ENCODE assay signal across 23 cellular contexts in genomic region chr20:48651271-48651670, GRCh38.
DNase-seq lines count a peak whose midpoint lies in the region; ATAC-seq and TF ChIP-seq lines count a peak whose summit lies in the region.
"Had no signal": no experiment of that assay in that cellular context is flagged by ENCODE, and none has a peak within 500 bp of the region (broad histone marks: within the 10 kb centered on the region; RNA-seq: fewer than 3 reads in every experiment).

No MANE protein-coding gene starts in this region.

- peaks cover 65% of the 10 kb centered on the region for H3K36me3 Mint-ChIP-seq in activated CD4-positive, alpha-beta T cell treated with anti-CD3 and anti-CD28 coated beads, Interleukin-2, amount 10 ng/mL, durations not matched to agents 24 days and 14 days (ENCODE audit: low read depth)
- peaks cover 0 to 11% (median 5%) of the 10 kb centered on the region in 3 experiments; a peak in 5 of 7 replicates for H3K36me3 Mint-ChIP-seq in H9 (ENCODE audit: insufficient read depth in 1 of 3, low read depth in 3 of 3)
- H3K36me3 Mint-ChIP-seq in effector memory CD8-positive, alpha-beta T cell (ENCODE audit: insufficient read depth) = peaks cover 90% of the 10 kb centered on the region
- H3K36me3 Mint-ChIP-seq in stimulated activated effector memory CD8-positive, alpha-beta T cell treated with anti-CD3 and anti-CD28 coated beads, Interleukin-12 subunit alpha, Interleukin-12 subunit beta, amount 100 ng/mL, for 72 hours = peaks cover 100% of the 10 kb centered on the region

- no peak overlapping the region for H2BK12ac ChIP-seq in H9 (ENCODE audit: insufficient read length, low read depth, low read length)

- no peaks in the 10 kb centered on the region for H3K79me2 ChIP-seq in H9 (ENCODE audit: insufficient read depth, low read length)
- no peaks in the 10 kb centered on the region for H3K79me2 ChIP-seq in MM.1S (ENCODE audit: low read length)

- H2AFZ ChIP-seq in H9 (ENCODE audit: low read length) (no peak overlapping the region), MM.1S (ENCODE audit: low read length) (no peak overlapping the region)
- H2AFZ ChIP-seq: GM23338 had no signal

- no peak for TF ChIP-seq CTCF in H9 (conservative IDR thresholded peaks at IDR 0.05)
- no peak for TF ChIP-seq CTCF in MM.1S (IDR thresholded peaks at IDR 0.05; ENCODE audit: low read length)

- intact Hi-C loops in activated CD4-positive, alpha-beta T cell treated with anti-CD3 and anti-CD28 coated beads, Interleukin-2, amount 10 ng/mL, durations not matched to agents 24 days and 14 days (cut with micrococcal nuclease) = no loop called here

- no peak overlapping the region for H3T11ph ChIP-seq in H9 (ENCODE audit: low read length)

- no peaks in the 10 kb centered on the region for H3K79me1 ChIP-seq in H9 (ENCODE audit: insufficient read depth, low read depth, low read length, poor library complexity, severe bottlenecking)

- H4K20me1 ChIP-seq in H9 (ENCODE audit: control insufficient read depth, insufficient read depth, insufficient read length) (peaks cover 2% of the 10 kb centered on the region), MM.1S (ENCODE audit: insufficient read depth, low read length) (no peaks in the 10 kb centered on the region)

- no peaks in the 10 kb centered on the region for H3F3A ChIP-seq in MM.1S (ENCODE audit: insufficient read depth, low read length)

- no peak overlapping the region for H3K4ac ChIP-seq in H9 (ENCODE audit: low read depth, low read length)

- no peak overlapping the region for H4K5ac ChIP-seq in H9 (ENCODE audit: insufficient read length, low read depth, low read length)

- no peak overlapping the region for H4K91ac ChIP-seq in H9 (ENCODE audit: insufficient read length, low read depth, low read length)

- H3K9ac ChIP-seq in H9 (ENCODE audit: extremely low read depth, insufficient read length, low read length) (no peak overlapping the region), MM.1S (ENCODE audit: low read length) (no peak overlapping the region)
- H3K9ac ChIP-seq: KMS-11 had no signal

- H3K9me3 Mint-ChIP-seq in activated CD4-positive, alpha-beta T cell treated with anti-CD3 and anti-CD28 coated beads, Interleukin-2, amount 10 ng/mL, durations not matched to agents 24 days and 14 days = no peaks in the 10 kb centered on the region
- no peaks in the 10 kb centered on the region for H3K9me3 Mint-ChIP-seq in H9
- no peaks in the 10 kb centered on the region for H3K9me3 Mint-ChIP-seq in effector memory CD8-positive, alpha-beta T cell
- no peaks in the 10 kb centered on the region for H3K9me3 Mint-ChIP-seq in stimulated activated effector memory CD8-positive, alpha-beta T cell treated with anti-CD3 and anti-CD28 coated beads, Interleukin-12 subunit alpha, Interleukin-12 subunit beta, amount 100 ng/mL, for 72 hours
- H3K9me3 Mint-ChIP-seq: CD4-positive, CD25-positive, alpha-beta regulatory T cell; GM23338 had no signal

- H3K23me2 ChIP-seq in H9 (ENCODE audit: insufficient read length, low read depth, low read length, poor library complexity, severe bottlenecking) = no peaks in the 10 kb centered on the region

- H3K27me3 Mint-ChIP-seq in activated CD4-positive, alpha-beta T cell treated with anti-CD3 and anti-CD28 coated beads, Interleukin-2, amount 10 ng/mL, durations not matched to agents 24 days and 14 days = no peaks in the 10 kb centered on the region
- H3K27me3 Mint-ChIP-seq in H9 (ENCODE audit: low read depth) = no peaks in the 10 kb centered on the region; the same call in 1 of the 2 replicates
- no peaks in the 10 kb centered on the region for H3K27me3 Mint-ChIP-seq in effector memory CD8-positive, alpha-beta T cell
- H3K27me3 Mint-ChIP-seq: CD4-positive, CD25-positive, alpha-beta regulatory T cell had no signal

- no peak overlapping the region for H3K4me3 Mint-ChIP-seq in activated CD4-positive, alpha-beta T cell treated with anti-CD3 and anti-CD28 coated beads, Interleukin-2, amount 10 ng/mL, durations not matched to agents 24 days and 14 days
- no peak overlapping the region for H3K4me3 Mint-ChIP-seq in H9
- H3K4me3 Mint-ChIP-seq in effector memory CD8-positive, alpha-beta T cell = no peak overlapping the region
- H3K4me3 Mint-ChIP-seq in stimulated activated effector memory CD8-positive, alpha-beta T cell treated with anti-CD3 and anti-CD28 coated beads, Interleukin-12 subunit alpha, Interleukin-12 subunit beta, amount 100 ng/mL, for 72 hours = no peak overlapping the region
- H3K4me3 Mint-ChIP-seq: GM23338 had no signal

- DNase-seq in activated CD4-positive, alpha-beta T cell treated with anti-CD3 and anti-CD28 coated beads, Interleukin-2, amount 10 ng/mL, durations not matched to agents 24 days and 14 days = no peak
- DNase-seq in activated CD4-positive, alpha-beta T cell treated with anti-CD3 and anti-CD28 coated beads, Interleukin-2, amount 50 U/mL, for 4 hours = no peak
- DNase-seq in H9 (no peak), MM.1S (no peak), CD1c-positive myeloid dendritic cell (ENCODE audit: extremely low spot score) (no peak)
- DNase-seq in effector memory CD8-positive, alpha-beta T cell = no peak
- DNase-seq in stimulated activated effector memory CD8-positive, alpha-beta T cell treated with anti-CD3 and anti-CD28 coated beads, Interleukin-12 subunit alpha, Interleukin-12 subunit beta, amount 100 ng/mL, for 72 hours (ENCODE audit: low spot score in 2 of 2) = no peak
- DNase-seq: AML-193; CD4-positive, CD25-positive, alpha-beta regulatory T cell; COR-L47; DMS 273 treated with DMSO at 0.1 percent for 48 hours; DND-41; NCI-H1417 treated with DMSO at 0.1 percent for 48 hours; NCI-H187 treated with DMSO at 0.1 percent for 48 hours; NCI-H345; NCI-H524 treated with DMSO at 0.1 percent for 48 hours; PC-3; RPMI8226 had no signal

- H3K23ac ChIP-seq in H9 (ENCODE audit: insufficient read length, low read depth, low read length) = no peak overlapping the region

- H3K4me1 ChIP-seq in H9 (ENCODE audit: insufficient read depth, low read length) (no peaks in the 10 kb centered on the region), MM.1S (ENCODE audit: low read length) (no peaks in the 10 kb centered on the region)

- H3K36me3 ChIP-seq in MM.1S (replicated peaks; ENCODE audit: insufficient read depth, low read length) = no peaks in the 10 kb centered on the region

- WGBS in H9 (ENCODE audit: extremely low coverage, insufficient read length, low lambda C conversion rate) = no CpG with 5 or more reads among the region's 14 CpGs

- no peak overlapping the region for H3K56ac ChIP-seq in H9 (ENCODE audit: insufficient read length, low read depth, low read length)

- H3K4me2 ChIP-seq in H9 (ENCODE audit: insufficient read depth, insufficient read length, low read length) (no peak overlapping the region), MM.1S (ENCODE audit: low read depth, low read length) (no peak overlapping the region)
- H3K4me2 ChIP-seq: GM23338, KMS-11 had no signal

- H3K27me3 ChIP-seq in H9 (ENCODE audit: insufficient read depth, low read length) = no peaks in the 10 kb centered on the region
- no peaks in the 10 kb centered on the region for H3K27me3 ChIP-seq in MM.1S (replicated peaks; ENCODE audit: insufficient read depth, low read length)

- H3K9me2 ChIP-seq in MM.1S (replicated peaks; ENCODE audit: insufficient read depth, low read length) = no peaks in the 10 kb centered on the region

- H2AK5ac ChIP-seq in H9 (ENCODE audit: insufficient read length, low read length) = no peak overlapping the region

- no peak overlapping the region for H2BK20ac ChIP-seq in H9 (ENCODE audit: low read depth, low read length, poor library complexity, severe bottlenecking)

- H3K18ac ChIP-seq in H9 (ENCODE audit: insufficient read length, low read depth, low read length) = no peak overlapping the region

- H2BK120ac ChIP-seq in H9 (ENCODE audit: low read depth, low read length, poor library complexity, severe bottlenecking) = no peak overlapping the region

- no peak overlapping the region for H3K14ac ChIP-seq in H9 (ENCODE audit: insufficient read depth, low read length)

- H3K9me3 ChIP-seq in H9 (ENCODE audit: control insufficient read depth, low read depth, low read length) (no peaks in the 10 kb centered on the region), MM.1S (replicated peaks; ENCODE audit: insufficient read depth, low read length) (no peaks in the 10 kb centered on the region)

- H3K27ac Mint-ChIP-seq in activated CD4-positive, alpha-beta T cell treated with anti-CD3 and anti-CD28 coated beads, Interleukin-2, amount 10 ng/mL, durations not matched to agents 24 days and 14 days = peak overlapping the region; percentile 34
- H3K27ac Mint-ChIP-seq in H9 = peak overlapping the region in 2 of 3 experiments; percentile 2 to 49; a peak in 1 of 7 replicates
- peak overlapping the region; percentile 67 to 77 for H3K27ac Mint-ChIP-seq in effector memory CD8-positive, alpha-beta T cell
- H3K27ac Mint-ChIP-seq in stimulated activated effector memory CD8-positive, alpha-beta T cell treated with anti-CD3 and anti-CD28 coated beads, Interleukin-12 subunit alpha, Interleukin-12 subunit beta, amount 100 ng/mL, for 72 hours = peak overlapping the region; percentile 23
- H3K27ac Mint-ChIP-seq: CD4-positive, CD25-positive, alpha-beta regulatory T cell; GM23338 had no signal

- no peaks in the 10 kb centered on the region for H3K4me1 Mint-ChIP-seq in activated CD4-positive, alpha-beta T cell treated with anti-CD3 and anti-CD28 coated beads, Interleukin-2, amount 10 ng/mL, durations not matched to agents 24 days and 14 days
- H3K4me1 Mint-ChIP-seq in H9 = no peaks in the 10 kb centered on the region
- peaks cover 0 to 5% of the 10 kb centered on the region in 2 donors for H3K4me1 Mint-ChIP-seq in effector memory CD8-positive, alpha-beta T cell (ENCODE audit: low read depth in 2 of 2)
- peaks cover 7% of the 10 kb centered on the region for H3K4me1 Mint-ChIP-seq in stimulated activated effector memory CD8-positive, alpha-beta T cell treated with anti-CD3 and anti-CD28 coated beads, Interleukin-12 subunit alpha, Interleukin-12 subunit beta, amount 100 ng/mL, for 72 hours
- H3K4me1 Mint-ChIP-seq: CD4-positive, CD25-positive, alpha-beta regulatory T cell; GM23338 had no signal

- no peak overlapping the region for H2BK15ac ChIP-seq in H9 (ENCODE audit: low read depth, low read length)

- no peak overlapping the region for H3K4me3 ChIP-seq in MM.1S (ENCODE audit: low read length)
- H3K4me3 ChIP-seq: GM23338 had no signal

- no peak for ATAC-seq in effector memory CD8-positive, alpha-beta T cell (replicated peaks)
- no peak for ATAC-seq in stimulated activated effector memory CD8-positive, alpha-beta T cell treated with anti-CD3 and anti-CD28 coated beads, Interleukin-12 subunit alpha, Interleukin-12 subunit beta, amount 100 ng/mL, for 72 hours
- ATAC-seq in HG03025 (IDR thresholded peaks at IDR 0.05; ENCODE audit: low FRiP score, unreplicated experiment) = no peak
- ATAC-seq: GM23338, HCT116, PC-3 had no signal

- H2BK5ac ChIP-seq in H9 (ENCODE audit: insufficient read length, low read length) = no peak overlapping the region

- no peak overlapping the region for H3K27ac ChIP-seq in H9 (ENCODE audit: insufficient read length, low read depth, low read length)
- H3K27ac ChIP-seq in MM.1S (ENCODE audit: low read length) = no peak overlapping the region
- H3K27ac ChIP-seq: 22Rv1, KMS-11 had no signal

- no peak overlapping the region for H4K8ac ChIP-seq in H9 (replicated peaks; ENCODE audit: insufficient read length, low read depth, low read length)
